In the genomic region with DNA sequence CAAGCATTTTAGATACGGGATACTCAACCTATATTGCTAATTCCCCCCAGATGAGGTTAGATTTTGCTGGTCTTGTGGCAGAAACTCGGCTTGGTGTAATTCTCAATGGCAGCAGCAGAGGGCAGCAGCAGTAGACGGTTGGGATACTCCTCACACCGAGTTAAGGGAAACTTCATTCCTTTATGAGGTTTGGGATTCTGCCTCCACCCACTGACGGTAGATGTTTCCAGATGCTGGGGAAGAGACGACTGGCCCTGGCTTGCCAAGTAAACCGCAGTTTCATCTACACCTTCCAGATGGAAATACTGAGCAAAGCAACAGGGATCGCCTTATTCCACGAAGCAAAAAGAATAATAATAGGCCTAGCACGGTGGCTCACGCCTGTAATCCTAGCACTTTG, we compare ENCODE assay signal across 8 cellular contexts. TPM values are rescaled to one million over a fixed set of nuclear protein-coding genes. Genes with fewer than 3 reads are reported as not detected.
DNase-seq lines count a peak whose midpoint lies in the region; ATAC-seq and TF ChIP-seq lines count a peak whose summit lies in the region.

No MANE protein-coding gene starts in this region.

- peak; percentile 92 for TF ChIP-seq CTCF in BE2C (IDR thresholded peaks at IDR 0.05; ENCODE audit: low read depth, low read length)
- TF ChIP-seq CTCF in HFF-Myc (IDR thresholded peaks at IDR 0.05; ENCODE audit: low read depth, low read length, missing control alignments) = peak; percentile 82
- TF ChIP-seq CTCF in choroid plexus epithelial cell (conservative IDR thresholded peaks at IDR 0.05; ENCODE audit: low read depth, low read length) = peak; percentile 97

- ATAC-seq in left lobe of liver = peak; percentile 98
- no peak for ATAC-seq in GM19467 (IDR thresholded peaks at IDR 0.05; ENCODE audit: unreplicated experiment)

- H3K4me1 ChIP-seq in BE2C = peaks cover 4% of the 10 kb centered on the region; the same call in 1 of the 2 replicates

- H3K36me3 ChIP-seq in BE2C = no peaks in the 10 kb centered on the region

- no peaks in the 10 kb centered on the region for H3K27me3 ChIP-seq in BE2C

- H3K9me3 ChIP-seq in BE2C = no peaks in the 10 kb centered on the region

- no peak overlapping the region for H3K4me3 ChIP-seq in BE2C (ENCODE audit: low read depth, low read length)
- no peak overlapping the region for H3K4me3 ChIP-seq in HFF-Myc (replicated peaks; ENCODE audit: low read depth, low read length)
- no peak overlapping the region for H3K4me3 ChIP-seq in choroid plexus epithelial cell (ENCODE audit: low read depth, low read length)

- DNase-seq in BE2C (peak; percentile 79), HFF-Myc (ENCODE audit: extremely low read depth, low read depth) (peak; percentile 97), NCI-H524 (lab: John Stamatoyannopoulos, UW) (peak; percentile 60 to 82), choroid plexus epithelial cell (ENCODE audit: low read depth) (peak; percentile 92), left lobe of liver (ENCODE audit: low spot score) (peak; percentile 80)
- DNase-seq in activated CD4-positive, alpha-beta T cell treated with anti-CD3 and anti-CD28 coated beads for 4 hours = peak; percentile 57 to 73
- peak; percentile 84 for DNase-seq in stimulated activated CD4-positive, alpha-beta T cell treated with anti-CD3 and anti-CD28 coated beads, Interleukin-4, amount 100 ng/mL, for 24 hours

RNA-seq across cellular contexts. Expression of a gene that starts 8.2 kb away (rescaled TPM):
- 30.4 TPM for polyA plus RNA-seq in BE2C (2012; ENCODE audit: insufficient read depth, insufficient read length, low read depth)
- total RNA-seq in left lobe of liver = 10.4 TPM
